38 cellular contexts compared by ENCODE assay signal in genomic region chr5:35069188-35069587, GRCh38. TPM values are rescaled to one million over a fixed set of nuclear protein-coding genes. Genes with fewer than 3 reads are reported as not detected.
"Had no signal": no experiment of that assay in that cellular context is flagged by ENCODE, and none has a peak within 500 bp of the region (broad histone marks: within the 10 kb centered on the region; RNA-seq: fewer than 3 reads in every experiment).

No MANE protein-coding gene starts in this region.

- H3K27ac ChIP-seq: KMS-11 had no signal

- H3K9ac ChIP-seq: KMS-11 had no signal

- H3K27me3 ChIP-seq: MG63 had no signal

- H3K36me3 ChIP-seq: MG63 had no signal

- DNase-seq: Karpas-422, Kasumi-1, MG63, MM.1S, MV-4-11, NCI-H1048, NCI-H1092, NCI-H1092 treated with DMSO at 0.1 percent for 48 hours, NCI-H1105, NCI-H1105 treated with DMSO at 0.1 percent for 48 hours, NCI-H1417, NCI-H1417 treated with DMSO at 0.1 percent for 48 hours, NCI-H1436, NCI-H1436 treated with DMSO at 0.1 percent for 48 hours, NCI-H146, NCI-H1694, NCI-H1694 treated with DMSO at 0.1 percent for 48 hours, NCI-H187, NCI-H187 treated with DMSO at 0.1 percent for 48 hours, NCI-H1930, NCI-H2029, NCI-H2029 treated with DMSO at 0.1 percent for 48 hours, NCI-H2081, NCI-H2081 treated with DMSO at 0.1 percent for 48 hours, NCI-H2107, NCI-H2171, NCI-H2171 treated with DMSO at 0.1 percent for 48 hours, NCI-H2227 treated with DMSO at 0.1 percent for 48 hours, NCI-H226, NCI-H345, NCI-H446, NCI-H446 treated with DMSO at 0.1 percent for 48 hours, NCI-H510A, NCI-H510A treated with DMSO at 0.1 percent for 48 hours had no signal

- H3K9me3 ChIP-seq: MG63 had no signal

- H3K4me3 ChIP-seq: MG63 had no signal

- H3K4me2 ChIP-seq: KMS-11 had no signal

RNA-seq across cellular contexts. Expression of gene AGXT2, which starts 21.4 kb away (rescaled TPM):
- total RNA-seq: LHCN-M2, MCF 10A, NCI-H460 had no signal
